ENCODE assay signal across 8 cellular contexts in the genomic region with DNA sequence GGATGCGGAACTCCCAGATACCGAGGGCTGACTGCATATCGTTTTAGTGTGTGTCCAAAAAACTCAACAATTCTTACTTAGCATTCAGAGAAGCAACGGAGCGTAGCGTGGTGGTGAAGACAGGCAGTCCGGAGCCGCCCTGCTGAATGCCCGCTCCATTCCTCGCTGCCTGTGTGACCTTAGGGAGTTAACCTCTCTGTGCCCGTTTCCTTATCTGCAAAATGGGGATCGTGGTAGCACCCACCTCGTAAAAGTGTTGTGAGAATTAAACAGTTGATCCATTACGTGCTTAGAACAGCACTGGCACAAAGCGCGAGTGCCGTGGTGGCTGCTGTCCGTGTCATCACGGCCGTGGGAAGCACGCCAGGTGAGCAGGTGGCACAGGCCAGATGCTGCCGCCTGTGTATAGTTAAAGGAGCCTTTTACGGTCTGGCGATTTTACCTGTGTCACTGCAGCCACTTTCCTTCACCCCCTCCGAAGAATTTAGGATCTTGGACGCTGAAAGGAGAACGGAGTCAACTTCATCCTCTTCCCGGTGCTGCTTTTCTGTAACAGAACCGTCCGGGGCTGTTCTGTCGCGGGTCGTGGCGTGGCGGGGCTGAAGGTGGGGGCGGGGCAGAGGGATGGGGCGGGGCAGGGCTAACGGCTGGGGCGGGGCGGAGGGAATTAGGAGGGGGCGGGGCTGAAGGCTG.
A peak's percentile ranks its signal among the peaks of the same experiment; 100 is the strongest.
DNase-seq lines count a peak whose midpoint lies in the region; ATAC-seq and TF ChIP-seq lines count a peak whose summit lies in the region.

No MANE protein-coding gene starts in this region.

- no peak overlapping the region for H3K4me3 ChIP-seq in neutrophil (ENCODE audit: low read depth in 1 of 2, low read length in 1 of 2)

- ATAC-seq in GM21447 (IDR thresholded peaks at IDR 0.05; ENCODE audit: unreplicated experiment) (peak; percentile 14), HG02623 (IDR thresholded peaks at IDR 0.05; ENCODE audit: unreplicated experiment) (no peak), HG03378 (IDR thresholded peaks at IDR 0.05; ENCODE audit: unreplicated experiment) (no peak)

- peaks cover 97% of the 10 kb centered on the region for H3K27me3 ChIP-seq in neutrophil

- H3K4me1 ChIP-seq in neutrophil (ENCODE audit: control insufficient read depth in 1 of 2, insufficient read depth in 1 of 2, low read depth in 1 of 2, low read length in 1 of 2), result peaks cover 8 to 17% of the 10 kb centered on the region in 2 experiments

- H3K36me3 ChIP-seq in neutrophil, result no peaks in the 10 kb centered on the region

- peak; percentile 79 for DNase-seq in COLO668 (lab: John Stamatoyannopoulos, UW; ENCODE audit: unreplicated experiment)
- peak; percentile 81 for DNase-seq in NCI-H526 treated with DMSO at 0.1 percent for 48 hours (lab: John Stamatoyannopoulos, UW)
- DNase-seq in activated naive CD4-positive, alpha-beta T cell treated with anti-CD3 and anti-CD28 coated beads, Interleukin-2, amount 50 U/mL, for 16 hours, result peak; percentile 54
- peak; percentile 35 for DNase-seq in germinal center (ENCODE audit: low spot score)

- peak overlapping the region; percentile 33 for H3K27ac ChIP-seq in neutrophil

- H3K9me3 ChIP-seq in neutrophil, result no peaks in the 10 kb centered on the region

- no peak for TF ChIP-seq CTCF in neutrophil (IDR thresholded peaks at IDR 0.05)
